In genomic region chr13:75687145-75687763, GRCh38 we compare ENCODE assay signal across 10 cellular contexts. TPM values are rescaled to one million over a fixed set of nuclear protein-coding genes. Genes with fewer than 3 reads are reported as not detected.
DNase-seq lines count a peak whose midpoint lies in the region; ATAC-seq and TF ChIP-seq lines count a peak whose summit lies in the region.
"Had no signal": no experiment of that assay in that cellular context is flagged by ENCODE, and none has a peak within 500 bp of the region (broad histone marks: within the 10 kb centered on the region; RNA-seq: fewer than 3 reads in every experiment).

No MANE protein-coding gene starts in this region.

- H3K4me1 ChIP-seq in OCI-LY3 (ENCODE audit: low read length) (no peaks in the 10 kb centered on the region), smooth muscle cell (ENCODE audit: low read depth) (peaks cover 17% of the 10 kb centered on the region)
- H3K4me1 ChIP-seq: BLaER1, parathyroid adenoma had no signal

- H3K27me3 ChIP-seq in OCI-LY3 (ENCODE audit: low read depth, low read length): no peaks in the 10 kb centered on the region
- no peaks in the 10 kb centered on the region for H3K27me3 ChIP-seq in smooth muscle cell (ENCODE audit: low read depth)
- H3K27me3 ChIP-seq: BLaER1 had no signal

- no peak overlapping the region for H3K9ac ChIP-seq in OCI-LY3 (ENCODE audit: low read length)
- H3K9ac ChIP-seq in smooth muscle cell (ENCODE audit: low read depth): no peak overlapping the region
- H3K9ac ChIP-seq: BLaER1, parathyroid adenoma had no signal

- no peak overlapping the region for H2AFZ ChIP-seq in OCI-LY3 (ENCODE audit: low read depth, low read length)
- no peak overlapping the region for H2AFZ ChIP-seq in smooth muscle cell (ENCODE audit: low read depth)
- H2AFZ ChIP-seq: parathyroid adenoma had no signal

- H3K27ac ChIP-seq in OCI-LY3 (ENCODE audit: low read length): no peak overlapping the region
- peak overlapping the region; percentile 92 for H3K27ac ChIP-seq in smooth muscle cell (ENCODE audit: low read depth)
- H3K27ac ChIP-seq: BLaER1, parathyroid adenoma had no signal

- H3K79me2 ChIP-seq in OCI-LY3 (ENCODE audit: low read length): no peaks in the 10 kb centered on the region
- peaks cover 82% of the 10 kb centered on the region for H3K79me2 ChIP-seq in smooth muscle cell (ENCODE audit: low read depth)
- H3K79me2 ChIP-seq: parathyroid adenoma had no signal

- H3K36me3 ChIP-seq in OCI-LY3 (replicated peaks; ENCODE audit: low read depth, low read length) (no peaks in the 10 kb centered on the region), smooth muscle cell (ENCODE audit: low read depth) (no peaks in the 10 kb centered on the region)
- H3K36me3 ChIP-seq: BLaER1 had no signal

- H4K20me1 ChIP-seq in OCI-LY3 (ENCODE audit: insufficient read depth, low read length) (no peaks in the 10 kb centered on the region), smooth muscle cell (ENCODE audit: low read depth) (peaks cover 51% of the 10 kb centered on the region)
- H4K20me1 ChIP-seq: BLaER1 had no signal

- peak; percentile 4 for DNase-seq in NCI-H1105 treated with DMSO at 0.1 percent for 48 hours (lab: John Stamatoyannopoulos, UW)
- DNase-seq in NCI-H1105 (lab: John Stamatoyannopoulos, UW): no peak
- peak; percentile 50 for DNase-seq in fibroblast of gingiva (ENCODE audit: low read depth)
- DNase-seq in smooth muscle cell (lab: John Stamatoyannopoulos, UW; ENCODE audit: unreplicated experiment): no peak
- no peak for DNase-seq in stimulated activated CD8-positive, alpha-beta memory T cell treated with anti-CD3 and anti-CD28 coated beads, Interleukin-4, amount 100 ng/mL, for 48 hours
- no peak for DNase-seq in retina

- H3F3A ChIP-seq in smooth muscle cell (ENCODE audit: low read depth): peaks cover 26% of the 10 kb centered on the region

- H3K4me3 ChIP-seq in OCI-LY3 (ENCODE audit: low read length) (no peak overlapping the region), smooth muscle cell (no peak overlapping the region)
- H3K4me3 ChIP-seq: BLaER1 had no signal

- no peak for ATAC-seq in HG02938 (IDR thresholded peaks at IDR 0.05; ENCODE audit: unreplicated experiment)

- H3K9me3 ChIP-seq in OCI-LY3 (ENCODE audit: insufficient read depth, low read length): no peaks in the 10 kb centered on the region
- H3K9me3 ChIP-seq in smooth muscle cell (replicated peaks; ENCODE audit: low read depth): no peaks in the 10 kb centered on the region
- H3K9me3 ChIP-seq: BLaER1 had no signal

- TF ChIP-seq CTCF in OCI-LY3 (IDR thresholded peaks at IDR 0.05; ENCODE audit: low read depth, low read length) (peak; percentile 65), smooth muscle cell (IDR thresholded peaks at IDR 0.05; ENCODE audit: borderline replicate concordance, insufficient read depth, poor library complexity, severe bottlenecking) (peak; percentile 51)

- H3K4me2 ChIP-seq in OCI-LY3 (ENCODE audit: low read length) (no peak overlapping the region), smooth muscle cell (peak overlapping the region; percentile 2)
- H3K4me2 ChIP-seq: BLaER1 had no signal

RNA-seq across cellular contexts. Expression of gene LMO7, which starts 51.1 kb away (rescaled TPM):
- total RNA-seq in smooth muscle cell: 213 and 253 TPM in 2 replicates
- 152 and 157 TPM in 2 replicates for polyA plus RNA-seq in smooth muscle cell

Comparison
In these comparisons a context has a peak if more than half of its experiments do, and no peak if none do; other contexts are left out.
1. DNase-seq: peak in NCI-H1105 treated with DMSO at 0.1 percent for 48 hours (single experiment) and fibroblast of gingiva (single experiment); none in NCI-H1105 (single experiment), smooth muscle cell (single experiment), stimulated activated CD8-positive, alpha-beta memory T cell treated with anti-CD3 and anti-CD28 coated beads, Interleukin-4, amount 100 ng/mL, for 48 hours (single experiment) and retina (single experiment).